In genomic region chr1:212106286-212106792, GRCh38 we compare ENCODE assay signal across 18 cellular contexts.
DNase-seq lines count a peak whose midpoint lies in the region; ATAC-seq and TF ChIP-seq lines count a peak whose summit lies in the region.
"Had no signal": no experiment of that assay in that cellular context is flagged by ENCODE, and none has a peak within 500 bp of the region (broad histone marks: within the 10 kb centered on the region; RNA-seq: fewer than 3 reads in every experiment).

No MANE protein-coding gene starts in this region.

- H3K4me1 ChIP-seq in IMR-90 (ENCODE audit: control insufficient read depth, insufficient read depth, low read length) (peaks cover 5% of the 10 kb centered on the region; the same call in 1 of the 2 replicates), iPS-20b (ENCODE audit: insufficient read depth, low read length) (peaks cover 31% of the 10 kb centered on the region; the same call in 1 of the 2 replicates), foreskin keratinocyte (peaks cover 10% of the 10 kb centered on the region)
- H3K4me1 ChIP-seq: BLaER1 had no signal

- H3K4ac ChIP-seq in IMR-90 (ENCODE audit: low read depth, low read length), result no peak overlapping the region

- CTCF ChIA-PET in IMR-90 (lab: Yijun Ruan, JAX), result no interaction called here

- peak; percentile 57; the same call in 1 of the 2 replicates for ATAC-seq in IMR-90 (ENCODE audit: low read depth)
- ATAC-seq in foreskin keratinocyte, result no peak
- no peak for ATAC-seq in HG03135 (IDR thresholded peaks at IDR 0.05; ENCODE audit: unreplicated experiment)

- TF ChIP-seq POLR2A in IMR-90 (IDR thresholded peaks at IDR 0.05; ENCODE audit: low read depth, low read length), result no peak

- H3K36me3 ChIP-seq in IMR-90 (ENCODE audit: control insufficient read depth, insufficient read depth, low read length) (no peaks in the 10 kb centered on the region), iPS-20b (ENCODE audit: insufficient read depth, low read depth, low read length) (peaks cover 40% of the 10 kb centered on the region; the same call in 1 of the 2 replicates)

- no TSS peak for BruUV-seq in IMR-90 (replicated peaks; lab: Mats Ljungman, UMichigan)

- no peaks in the 10 kb centered on the region for H3K9me3 ChIP-seq in IMR-90 (ENCODE audit: control insufficient read depth, insufficient read depth, low read length)
- no peaks in the 10 kb centered on the region for H3K9me3 ChIP-seq in iPS-20b (ENCODE audit: insufficient read depth, low read depth, low read length)
- H3K9me3 ChIP-seq: BLaER1, SJSA1 had no signal

- POLR2A ChIA-PET in IMR-90 (lab: Charles Lee; ENCODE audit: unreplicated experiment), result no interaction called here

- H3K4me3 Mint-ChIP-seq in endothelial cell (ENCODE audit: unreplicated experiment), result no peak overlapping the region
- H3K4me3 Mint-ChIP-seq: CD8-positive, alpha-beta memory T cell; HFFc6 had no signal

- no peak overlapping the region for H4K5ac ChIP-seq in IMR-90 (ENCODE audit: low read depth, low read length)

- no peak overlapping the region for H2AK5ac ChIP-seq in IMR-90 (ENCODE audit: low read depth, low read length)

- H2BK15ac ChIP-seq in IMR-90 (ENCODE audit: low read depth, low read length), result no peak overlapping the region

- no peaks in the 10 kb centered on the region; the same call in 1 of the 2 replicates for H3K9me1 ChIP-seq in IMR-90 (ENCODE audit: insufficient read depth, low read length)

- H3K27me3 ChIP-seq in IMR-90 (ENCODE audit: control insufficient read depth, insufficient read depth, low read length) (no peaks in the 10 kb centered on the region), iPS-20b (ENCODE audit: insufficient read depth, low read length) (no peaks in the 10 kb centered on the region), foreskin keratinocyte (no peaks in the 10 kb centered on the region)
- H3K27me3 ChIP-seq: BLaER1, SJSA1 had no signal

- H3K14ac ChIP-seq in IMR-90 (replicated peaks; ENCODE audit: low read depth, low read length), result no peak overlapping the region

- dilution Hi-C loops in IMR-90 (cut with HindIII; ENCODE audit: low sequenced_read_pairs, unreplicated experiment), result no loop called here

- H3K4me3 ChIP-seq in IMR-90 (ENCODE audit: insufficient read depth, low read depth, low read length), result no peak overlapping the region
- H3K4me3 ChIP-seq in iPS-20b (ENCODE audit: low read length), result no peak overlapping the region; the same call in 1 of the 2 replicates
- H3K4me3 ChIP-seq: BLaER1, PC-9, SJSA1 had no signal

- DNase-seq in NCI-H2107 treated with DMSO at 0.1 percent for 48 hours (lab: John Stamatoyannopoulos, UW; ENCODE audit: unreplicated experiment) (peak; percentile 18), NCI-H2107 (lab: John Stamatoyannopoulos, UW) (no peak), IMR-90 (peak; percentile 28), endothelial cell (ENCODE audit: low spot score) (no peak), foreskin keratinocyte (no peak), cerebellum (ENCODE audit: low spot score) (no peak)
- DNase-seq: CD8-positive, alpha-beta memory T cell; DND-41; GOT3; HFFc6; NCI-H1417 treated with DMSO at 0.1 percent for 48 hours; NCI-H2029 treated with DMSO at 0.1 percent for 48 hours; NCI-H345; PC-9 had no signal

- peak overlapping the region; percentile 33 for H3K27ac Mint-ChIP-seq in endothelial cell (ENCODE audit: unreplicated experiment)
- H3K27ac Mint-ChIP-seq: CD8-positive, alpha-beta memory T cell; HFFc6 had no signal

- H3K4me2 ChIP-seq in IMR-90 (ENCODE audit: low read depth, low read length), result no peak overlapping the region
- H3K4me2 ChIP-seq: BLaER1, PC-9 had no signal

- WGBS in IMR-90 (ENCODE audit: extremely low coverage in 2 of 2, insufficient read length in 1 of 2), 2 experiments, result no CpG with 5 or more reads among the region's 1 CpG

- H3K27me3 Mint-ChIP-seq in endothelial cell (ENCODE audit: unreplicated experiment), result no peaks in the 10 kb centered on the region
- H3K27me3 Mint-ChIP-seq: CD8-positive, alpha-beta memory T cell had no signal

- peaks cover 0 to 4% of the 10 kb centered on the region in 2 experiments; a peak in 2 of 4 replicates for H3K79me1 ChIP-seq in IMR-90 (ENCODE audit: low read depth in 1 of 2, low read length in 2 of 2)

- TF ChIP-seq CTCF in IMR-90 (conservative IDR thresholded peaks at IDR 0.05; ENCODE audit: low read depth, low read length) (no peak), endothelial cell (IDR thresholded peaks at IDR 0.05; ENCODE audit: unreplicated experiment) (no peak), foreskin keratinocyte (conservative IDR thresholded peaks at IDR 0.05) (no peak)

- H2AK9ac ChIP-seq in IMR-90 (replicated peaks; ENCODE audit: low read depth, low read length, poor library complexity), result no peak overlapping the region

- no peak overlapping the region for H2BK20ac ChIP-seq in IMR-90 (ENCODE audit: low read depth, low read length)

- H3K27ac ChIP-seq in IMR-90 (ENCODE audit: insufficient read depth, low read length) (no peak overlapping the region), iPS-20b (ENCODE audit: low read length) (no peak overlapping the region), foreskin keratinocyte (no peak overlapping the region)
- H3K27ac ChIP-seq: BLaER1, PC-9, SJSA1 had no signal

- H2BK120ac ChIP-seq in IMR-90 (ENCODE audit: low read depth, low read length), result no peak overlapping the region

- no peak overlapping the region for H2BK5ac ChIP-seq in IMR-90 (ENCODE audit: low read depth, low read length, poor library complexity, severe bottlenecking)

- no peaks in the 10 kb centered on the region for H4K20me1 ChIP-seq in IMR-90 (ENCODE audit: insufficient read depth, low read length)
- H4K20me1 ChIP-seq: BLaER1 had no signal

- no peak overlapping the region for H2AFZ ChIP-seq in IMR-90 (replicated peaks; ENCODE audit: low read length, poor library complexity)
- H2AFZ ChIP-seq: PC-9 had no signal

- no peak overlapping the region for H3K23ac ChIP-seq in IMR-90 (ENCODE audit: low read depth, low read length)

- H3K56ac ChIP-seq in IMR-90 (ENCODE audit: extremely low read depth, insufficient read depth, low read length), result no peak overlapping the region

- no peaks in the 10 kb centered on the region for H3K9me3 Mint-ChIP-seq in endothelial cell (ENCODE audit: unreplicated experiment)
- H3K9me3 Mint-ChIP-seq: CD8-positive, alpha-beta memory T cell; HFFc6 had no signal

- no peaks in the 10 kb centered on the region for H3K36me3 Mint-ChIP-seq in endothelial cell (ENCODE audit: low read depth, unreplicated experiment)

- no peak overlapping the region for H4K91ac ChIP-seq in IMR-90 (ENCODE audit: insufficient read depth, low read depth, low read length)

- H4K8ac ChIP-seq in IMR-90 (ENCODE audit: low read depth in 2 of 2, low read length in 2 of 2), result no peak overlapping the region

- in situ Hi-C loops in IMR-90 (cut with MboI; ENCODE audit: low sequenced_read_pairs), result no loop called here

- no peak overlapping the region for H3K9ac ChIP-seq in IMR-90 (ENCODE audit: low read depth, low read length)
- H3K9ac ChIP-seq in iPS-20b (ENCODE audit: low read depth, low read length), result peak overlapping the region; percentile 5; the same call in 1 of the 2 replicates
- H3K9ac ChIP-seq: BLaER1 had no signal

- intact Hi-C loops in IMR-90 (cut with micrococcal nuclease), result no loop called here

- H3K4me1 Mint-ChIP-seq in endothelial cell (ENCODE audit: unreplicated experiment), result peaks cover 4% of the 10 kb centered on the region

- no peak for TF ChIP-seq RAD21 in IMR-90 (IDR thresholded peaks at IDR 0.05; ENCODE audit: low read length)

- H3K18ac ChIP-seq in IMR-90 (ENCODE audit: low read depth, low read length), result no peak overlapping the region

TF ChIP-seq in IMR-90, 13 proteins besides CTCF, POLR2A, EP300 and RAD21:
- TF ChIP-seq MXI1 (IDR thresholded peaks at IDR 0.05; ENCODE audit: borderline replicate concordance, low read depth, low read length), result no peak
- TF ChIP-seq MAZ (IDR thresholded peaks at IDR 0.05; ENCODE audit: borderline replicate concordance, low read depth, low read length), result no peak
- no peak for TF ChIP-seq SMC3 (IDR thresholded peaks at IDR 0.05; ENCODE audit: low read depth, low read length)
- TF ChIP-seq USF2 (IDR thresholded peaks at IDR 0.05; ENCODE audit: low read depth, low read length), result no peak
- TF ChIP-seq RFX5 (IDR thresholded peaks at IDR 0.05; ENCODE audit: low read depth, low read length), result no peak
- TF ChIP-seq MAFK (IDR thresholded peaks at IDR 0.05; ENCODE audit: low read depth, low read length), result no peak
- TF ChIP-seq NFE2L2 (IDR thresholded peaks at IDR 0.05; ENCODE audit: low read depth, low read length), result no peak
- TF ChIP-seq CEBPB (IDR thresholded peaks at IDR 0.05; ENCODE audit: low read depth, low read length), result no peak
- no peak for TF ChIP-seq ELK1 (IDR thresholded peaks at IDR 0.05; ENCODE audit: borderline replicate concordance, low read depth, low read length)

Comparison
In these comparisons a context has a peak if more than half of its experiments do, and no peak if none do; other contexts are left out.
1. DNase-seq: peak in NCI-H2107 treated with DMSO at 0.1 percent for 48 hours (single experiment) and IMR-90 (single experiment); none in NCI-H2107 (single experiment), endothelial cell (single experiment), foreskin keratinocyte (0 of 2) and cerebellum (single experiment).